Comparison of ENCODE assay signal across 13 cellular contexts in the genomic region with DNA sequence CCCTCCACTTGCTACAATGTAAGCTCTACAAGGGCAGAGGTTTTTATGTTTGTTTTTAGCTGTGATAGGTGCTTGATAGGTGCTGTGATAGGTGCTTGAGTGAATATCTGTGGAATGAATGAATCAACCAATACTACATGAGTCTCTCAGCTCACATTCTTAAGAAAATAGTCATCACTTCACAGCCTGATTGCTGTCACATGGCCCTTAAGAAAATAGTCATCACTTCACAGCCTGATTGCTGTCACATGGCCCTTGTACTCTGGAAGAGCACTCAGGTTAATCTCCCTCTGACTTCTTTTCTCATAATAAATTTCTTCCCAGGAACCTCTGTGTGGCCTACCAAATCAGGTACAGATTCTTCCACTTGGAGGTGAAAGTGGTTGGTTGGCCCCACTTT.
DNase-seq lines count a peak whose midpoint lies in the region; TF ChIP-seq lines count a peak whose summit lies in the region.
"Had no signal": no experiment of that assay in that cellular context is flagged by ENCODE, and none has a peak within 500 bp of the region (broad histone marks: within the 10 kb centered on the region; RNA-seq: fewer than 3 reads in every experiment).

No MANE protein-coding gene starts in this region.

- no peak for TF ChIP-seq CTCF in fibroblast of mammary gland (conservative IDR thresholded peaks at IDR 0.05; ENCODE audit: control insufficient read depth, insufficient read depth, low read depth, low read length)
- no peak for TF ChIP-seq CTCF in smooth muscle cell (IDR thresholded peaks at IDR 0.05; ENCODE audit: borderline replicate concordance, insufficient read depth, poor library complexity, severe bottlenecking)

- no peak overlapping the region for H3K9ac ChIP-seq in GM23248
- H3K9ac ChIP-seq in smooth muscle cell (ENCODE audit: low read depth), result no peak overlapping the region

- in situ Hi-C loops in GM23248 (cut with MboI), result no loop called here

- H3K27me3 ChIP-seq in GM23248 (replicated peaks; ENCODE audit: insufficient read depth), result no peaks in the 10 kb centered on the region
- no peaks in the 10 kb centered on the region for H3K27me3 ChIP-seq in smooth muscle cell (ENCODE audit: low read depth)

- H3K79me2 ChIP-seq in GM23248 (ENCODE audit: insufficient read depth) (no peaks in the 10 kb centered on the region), smooth muscle cell (ENCODE audit: low read depth) (peaks cover 22% of the 10 kb centered on the region)

- no peaks in the 10 kb centered on the region for H3F3A ChIP-seq in GM23248 (ENCODE audit: insufficient read depth)
- H3F3A ChIP-seq in smooth muscle cell (ENCODE audit: low read depth), result peaks cover 2% of the 10 kb centered on the region

- H2AFZ ChIP-seq in GM23248 (no peak overlapping the region), smooth muscle cell (ENCODE audit: low read depth) (no peak overlapping the region)

- H3K4me3 ChIP-seq in GM23248, result no peak overlapping the region
- no peak overlapping the region for H3K4me3 ChIP-seq in fibroblast of mammary gland (ENCODE audit: control insufficient read depth, low read depth, low read length)
- H3K4me3 ChIP-seq in smooth muscle cell, result no peak overlapping the region
- H3K4me3 ChIP-seq: transverse colon had no signal

- H4K20me1 ChIP-seq in GM23248 (ENCODE audit: insufficient read depth), result no peaks in the 10 kb centered on the region
- peaks cover 49% of the 10 kb centered on the region for H4K20me1 ChIP-seq in smooth muscle cell (ENCODE audit: low read depth)

- H3K4me2 ChIP-seq in GM23248 (ENCODE audit: unreplicated experiment) (no peak overlapping the region), smooth muscle cell (no peak overlapping the region)

- H3K9me3 ChIP-seq in GM23248 (ENCODE audit: low read depth), result no peaks in the 10 kb centered on the region
- no peaks in the 10 kb centered on the region for H3K9me3 ChIP-seq in smooth muscle cell (replicated peaks; ENCODE audit: low read depth)
- H3K9me3 ChIP-seq: transverse colon had no signal

- peak; percentile 64 for DNase-seq in GM23248
- peak; percentile 62 for DNase-seq in RPMI7951 (ENCODE audit: low read depth)
- peak; percentile 84 for DNase-seq in fibroblast of mammary gland (ENCODE audit: low read depth)
- DNase-seq in smooth muscle cell (lab: John Stamatoyannopoulos, UW; ENCODE audit: unreplicated experiment), result no peak
- DNase-seq in activated gamma-delta T cell treated with Interleukin-2 at 50 U/mL for 16 hours, result no peak
- no peak for DNase-seq in inferior parietal cortex (ENCODE audit: extremely low spot score)
- no peak for DNase-seq in CD1c-positive myeloid dendritic cell (ENCODE audit: extremely low spot score)
- DNase-seq: activated CD4-positive, alpha-beta T cell treated with anti-CD3 and anti-CD28 coated beads for 36 hours; activated naive CD4-positive, alpha-beta T cell; left cardiac atrium; NCI-H1930; posterior cingulate gyrus; transverse colon had no signal

- H3K36me3 ChIP-seq in GM23248 (ENCODE audit: low read depth), result no peaks in the 10 kb centered on the region
- H3K36me3 ChIP-seq in smooth muscle cell (ENCODE audit: low read depth), result no peaks in the 10 kb centered on the region
- H3K36me3 ChIP-seq: transverse colon had no signal

- H3K9me2 ChIP-seq in GM23248 (ENCODE audit: insufficient read depth), result no peaks in the 10 kb centered on the region

- H3K4me1 ChIP-seq in GM23248 (ENCODE audit: insufficient read depth) (no peaks in the 10 kb centered on the region), smooth muscle cell (ENCODE audit: low read depth) (peaks cover 23% of the 10 kb centered on the region)
- H3K4me1 ChIP-seq: transverse colon had no signal

- H3K27ac ChIP-seq in GM23248 (no peak overlapping the region), smooth muscle cell (ENCODE audit: low read depth) (peak overlapping the region; percentile 70)
- H3K27ac ChIP-seq: transverse colon had no signal

Comparison
In these comparisons a context has a peak if more than half of its experiments do, and no peak if none do; other contexts are left out.
1. DNase-seq: peak in GM23248 (single experiment), RPMI7951 (single experiment) and fibroblast of mammary gland (single experiment); none in smooth muscle cell (single experiment), activated gamma-delta T cell treated with Interleukin-2 at 50 U/mL for 16 hours (single experiment), inferior parietal cortex (single experiment) and CD1c-positive myeloid dendritic cell (single experiment).